ENCODE assay signal across 8 cellular contexts in genomic region chr12:62602445-62603060, GRCh38.
DNase-seq lines count a peak whose midpoint lies in the region; ATAC-seq and TF ChIP-seq lines count a peak whose summit lies in the region.

No MANE protein-coding gene starts in this region.

- ATAC-seq in GM19324 (IDR thresholded peaks at IDR 0.05; ENCODE audit: low FRiP score, unreplicated experiment) (peak; percentile 68), HG03460 (IDR thresholded peaks at IDR 0.05; ENCODE audit: unreplicated experiment) (peak; percentile 64), left lung (peak; percentile 80)

- H3K9me3 ChIP-seq in left lung: no peaks in the 10 kb centered on the region

- no peaks in the 10 kb centered on the region for H3K27me3 ChIP-seq in BJ (ENCODE audit: control insufficient read depth, insufficient read depth, low read length)
- H3K27me3 ChIP-seq in left lung: no peaks in the 10 kb centered on the region

- TF ChIP-seq CTCF in BJ (IDR thresholded peaks at IDR 0.05; ENCODE audit: insufficient read depth, low read depth, low read length) (no peak), left lung (IDR thresholded peaks at IDR 0.05) (no peak)

- POLR2A ChIA-PET in BJ (lab: Charles Lee): interaction anchor here (0.6 to 0.9 kb wide), 5 partner anchors 16 to 332 kb away, joined by 3 to 10 read pairs (median 4); no protein-coding TSS in a partner anchor

- H3K27ac Mint-ChIP-seq in activated CD4-positive, alpha-beta T cell treated with anti-CD3 and anti-CD28 coated beads, Interleukin-2, amount 10 ng/mL, durations not matched to agents 24 days and 14 days: peak overlapping the region; percentile 99

- CTCF ChIA-PET in BJ (lab: Yijun Ruan, JAX): interaction anchor here (0.7 to 3.0 kb wide), 17 partner anchors 9 to 196 kb away, joined by 3 to 33 read pairs (median 4); no protein-coding TSS in a partner anchor

- H3K36me3 ChIP-seq in BJ (ENCODE audit: control insufficient read depth, insufficient read depth, low read length) (no peaks in the 10 kb centered on the region), left lung (no peaks in the 10 kb centered on the region)

- no peaks in the 10 kb centered on the region for H3K9me3 Mint-ChIP-seq in activated CD4-positive, alpha-beta T cell treated with anti-CD3 and anti-CD28 coated beads, Interleukin-2, amount 10 ng/mL, durations not matched to agents 24 days and 14 days

- peak overlapping the region; percentile 99 to 100 for H3K27ac ChIP-seq in left lung

- peaks cover 10% of the 10 kb centered on the region for H3K36me3 Mint-ChIP-seq in activated CD4-positive, alpha-beta T cell treated with anti-CD3 and anti-CD28 coated beads, Interleukin-2, amount 10 ng/mL, durations not matched to agents 24 days and 14 days (ENCODE audit: low read depth)

- H3K27me3 Mint-ChIP-seq in activated CD4-positive, alpha-beta T cell treated with anti-CD3 and anti-CD28 coated beads, Interleukin-2, amount 10 ng/mL, durations not matched to agents 24 days and 14 days: no peaks in the 10 kb centered on the region

- intact Hi-C loops in activated CD4-positive, alpha-beta T cell treated with anti-CD3 and anti-CD28 coated beads, Interleukin-2, amount 10 ng/mL, durations not matched to agents 24 days and 14 days (cut with micrococcal nuclease): loop anchor here (1.0 to 10.0 kb wide), 5 partner anchors 39 to 1802 kb away; partner anchors contain the start of genes USP15 and XPOT
- intact Hi-C loops in left lung (cut with DNase I): no loop called here

- peak overlapping the region; percentile 69 for H3K4me3 ChIP-seq in BJ (ENCODE audit: low read depth, low read length)
- peak overlapping the region; percentile 55 to 76 for H3K4me3 ChIP-seq in left lung

- H3K4me1 ChIP-seq in left lung: peaks cover 11 to 38% of the 10 kb centered on the region in 2 donors

- H3K4me1 Mint-ChIP-seq in activated CD4-positive, alpha-beta T cell treated with anti-CD3 and anti-CD28 coated beads, Interleukin-2, amount 10 ng/mL, durations not matched to agents 24 days and 14 days: peaks cover 30% of the 10 kb centered on the region

- peak overlapping the region; percentile 92 for H3K4me3 Mint-ChIP-seq in activated CD4-positive, alpha-beta T cell treated with anti-CD3 and anti-CD28 coated beads, Interleukin-2, amount 10 ng/mL, durations not matched to agents 24 days and 14 days

- DNase-seq in BJ (ENCODE audit: low read depth) (peak; percentile 51), NCI-H524 treated with DMSO at 0.1 percent for 48 hours (lab: John Stamatoyannopoulos, UW) (peak; percentile 79), cortex of kidney (lab: John Stamatoyannopoulos, UW) (peak; percentile 74), left lung (peak; percentile 91 to 94)
- peak; percentile 95 for DNase-seq in activated CD4-positive, alpha-beta T cell treated with anti-CD3 and anti-CD28 coated beads, Interleukin-2, amount 10 ng/mL, durations not matched to agents 24 days and 14 days
- DNase-seq in stimulated activated CD4-positive, alpha-beta T cell treated with anti-CD3 and anti-CD28 coated beads, Interleukin-2, amount 100 ng/mL, for 4 hours (ENCODE audit: low read depth): peak; percentile 81

Comparison
In these comparisons a context has a peak if more than half of its experiments do, and no peak if none do; other contexts are left out.
1. Peak in every context shown above with its lines: DNase-seq, ATAC-seq, H3K4me3 ChIP-seq and H3K27ac ChIP-seq.